Comparison of ENCODE assay signal across 33 cellular contexts in genomic region chr4:4829837-4830236, GRCh38. TPM values are rescaled to one million over a fixed set of nuclear protein-coding genes. Genes with fewer than 3 reads are reported as not detected.
DNase-seq lines count a peak whose midpoint lies in the region; ATAC-seq, FAIRE-seq and TF ChIP-seq lines count a peak whose summit lies in the region.
"Had no signal": no experiment of that assay in that cellular context is flagged by ENCODE, and none has a peak within 500 bp of the region (broad histone marks: within the 10 kb centered on the region; RNA-seq: fewer than 3 reads in every experiment).

No MANE protein-coding gene starts in this region.

- DNase-seq in HepG2 (ENCODE audit: low spot score) (no peak), right lobe of liver (no peak), K562 (ENCODE audit: extremely low read depth in 1 of 4, low spot score in 3 of 4) (no peak), WTC11 (ENCODE audit: low spot score) (no peak)
- DNase-seq: 8988T; ACHN; AML-193; BE2C; C1 segment of cervical spinal cord; Caco-2; Calu3; CD4-positive, alpha-beta memory T cell; CD4-positive, alpha-beta T cell; CD4-positive, CD25-positive, alpha-beta regulatory T cell; CD8-positive, alpha-beta memory T cell; CD8-positive, alpha-beta T cell; COR-L47; DMS 273 treated with DMSO at 0.1 percent for 48 hours; DMS153; DMS53; DMS79; DMS79 treated with DMSO at 0.1 percent for 48 hours; DND-41; EL had no signal

- H3K79me2 ChIP-seq in HepG2 (ENCODE audit: insufficient read depth, low read length) (no peaks in the 10 kb centered on the region), K562 (ENCODE audit: control insufficient read depth, insufficient read depth, low read length) (no peaks in the 10 kb centered on the region)

- H4K20me1 ChIP-seq in HepG2 (ENCODE audit: insufficient read depth, low read length) (no peaks in the 10 kb centered on the region), K562 (replicated peaks; ENCODE audit: control insufficient read depth, insufficient read depth, low read length) (no peaks in the 10 kb centered on the region)
- H4K20me1 ChIP-seq: BLaER1; BLaER1 treated with 17β-estradiol and CSF1 and Interleukin-3, amounts not matched to agents 10 nM and 100 nM had no signal

- H3K36me3 ChIP-seq in HepG2 (replicated peaks in 1 of 2; ENCODE audit: control insufficient read depth in 1 of 2, insufficient read depth in 2 of 2, low read length in 2 of 2): no peaks in the 10 kb centered on the region
- no peaks in the 10 kb centered on the region for H3K36me3 ChIP-seq in right lobe of liver
- no peaks in the 10 kb centered on the region for H3K36me3 ChIP-seq in K562 (ENCODE audit: control insufficient read depth, insufficient read depth, low read length)
- H3K36me3 ChIP-seq: BE2C, BLaER1 had no signal

- intact Hi-C loops in HepG2 (cut with micrococcal nuclease; ENCODE audit: unreplicated experiment) (no loop called here), right lobe of liver (cut with DNase I) (no loop called here), K562 (cut with micrococcal nuclease) (no loop called here)

- TF ChIP-seq POLR2A in HepG2 (IDR thresholded peaks at IDR 0.05; ENCODE audit: insufficient read depth in 1 of 2, low read depth in 2 of 2, low read length in 2 of 2): no peak
- TF ChIP-seq POLR2A in right lobe of liver (IDR thresholded peaks at IDR 0.05): no peak
- no peak for TF ChIP-seq POLR2A in K562 (conservative IDR thresholded peaks at IDR 0.05)

- ATAC-seq in HepG2 (no peak), right lobe of liver (no peak), K562 (no peak), WTC11 (no peak)
- ATAC-seq: A549; CD8-positive, alpha-beta T cell had no signal

- no peak overlapping the region for H3K9ac ChIP-seq in HepG2 (ENCODE audit: insufficient read depth, low read depth, low read length)
- no peak overlapping the region for H3K9ac ChIP-seq in K562 (ENCODE audit: insufficient read depth in 1 of 2, low read depth in 2 of 2, low read length in 2 of 2)
- H3K9ac ChIP-seq: BLaER1; BLaER1 treated with 17β-estradiol and CSF1 and Interleukin-3, amounts not matched to agents 10 nM and 100 nM had no signal

- H3K9me3 ChIP-seq in HepG2 (ENCODE audit: low read length) (no peaks in the 10 kb centered on the region), right lobe of liver (no peaks in the 10 kb centered on the region), K562 (replicated peaks; ENCODE audit: control insufficient read depth, insufficient read depth, low read depth, low read length) (no peaks in the 10 kb centered on the region)
- H3K9me3 ChIP-seq: A549, BE2C, Caco-2 had no signal

- POLR2A ChIA-PET in HepG2 (lab: Yijun Ruan, JAX) (no interaction called here), K562 (lab: Yijun Ruan, JAX) (no interaction called here), WTC11 (lab: Charles Lee) (no interaction called here)

- H2AFZ ChIP-seq in HepG2 (ENCODE audit: low read length) (no peak overlapping the region), K562 (ENCODE audit: low read depth, low read length) (no peak overlapping the region)

- no peak for FAIRE-seq in HepG2 (lab: Jason Lieb, UNC)
- no peak for FAIRE-seq in K562 (lab: Jason Lieb, UNC)
- FAIRE-seq: A204.1, A549, D721Med had no signal

- no peak overlapping the region for H3K27ac ChIP-seq in HepG2 (ENCODE audit: extremely low read length, insufficient read depth, low read length)
- H3K27ac ChIP-seq in right lobe of liver: no peak overlapping the region
- H3K27ac ChIP-seq in K562 (ENCODE audit: extremely low read depth, low read depth, low read length): no peak overlapping the region
- H3K27ac ChIP-seq: 22Rv1; A549; BLaER1; BLaER1 treated with 17β-estradiol and CSF1 and Interleukin-3, amounts not matched to agents 10 nM and 100 nM; C4-2B had no signal

- H3K27me3 ChIP-seq in HepG2 (ENCODE audit: control insufficient read depth in 1 of 2, insufficient read depth in 2 of 2, low read length in 2 of 2) (no peaks in the 10 kb centered on the region), right lobe of liver (no peaks in the 10 kb centered on the region), K562 (ENCODE audit: control insufficient read depth in 2 of 2, insufficient read depth in 2 of 2, low read length in 2 of 2) (peaks cover 0 to 6% of the 10 kb centered on the region in 2 experiments; a peak in 1 of 5 replicates)
- H3K27me3 ChIP-seq: BE2C; BLaER1; BLaER1 treated with 17β-estradiol and CSF1 and Interleukin-3, amounts not matched to agents 10 nM and 100 nM had no signal

- peaks cover 13% of the 10 kb centered on the region for H3K9me3 Mint-ChIP-seq in WTC11

- no peak overlapping the region for H3K4me2 ChIP-seq in HepG2 (ENCODE audit: low read depth, low read length)
- no peak overlapping the region for H3K4me2 ChIP-seq in K562 (ENCODE audit: insufficient read depth, low read length)
- H3K4me2 ChIP-seq: A549; BLaER1; BLaER1 treated with 17β-estradiol and CSF1 and Interleukin-3, amounts not matched to agents 10 nM and 100 nM had no signal

- peaks cover 38% of the 10 kb centered on the region for H3K4me1 ChIP-seq in HepG2 (ENCODE audit: insufficient read depth, low read length)
- no peaks in the 10 kb centered on the region for H3K4me1 ChIP-seq in right lobe of liver
- H3K4me1 ChIP-seq in K562 (replicated peaks in 1 of 2; ENCODE audit: control insufficient read depth in 2 of 2, insufficient read depth in 2 of 2, low read length in 2 of 2): no peaks in the 10 kb centered on the region
- H3K4me1 ChIP-seq: A549, BE2C, Caco-2 had no signal

- BruUV-seq in HepG2 (replicated peaks; lab: Mats Ljungman, UMichigan): no TSS peak
- BruUV-seq in K562 (replicated peaks; lab: Mats Ljungman, UMichigan): no TSS peak

- H3K36me3 Mint-ChIP-seq in WTC11: no peaks in the 10 kb centered on the region; the same call in 1 of the 2 replicates
- H3K36me3 Mint-ChIP-seq: CD14-positive monocyte; CD4-positive, CD25-positive, alpha-beta regulatory T cell; CD8-positive, alpha-beta T cell had no signal

- no peak for TF ChIP-seq RAD21 in HepG2 (CRISPR knock-in tag; IDR thresholded peaks at IDR 0.05)
- TF ChIP-seq RAD21 in K562 (CRISPR knock-in tag; conservative IDR thresholded peaks at IDR 0.05 in 1 of 2, IDR thresholded peaks at IDR 0.05 in 1 of 2): no peak

- H3K4me3 ChIP-seq in HepG2 (replicated peaks in 1 of 3; ENCODE audit: insufficient read depth in 1 of 3, low read depth in 2 of 3, low read length in 3 of 3): no peak overlapping the region
- no peak overlapping the region for H3K4me3 ChIP-seq in right lobe of liver
- no peak overlapping the region for H3K4me3 ChIP-seq in K562
- H3K4me3 ChIP-seq: A549; BLaER1; BLaER1 treated with 17β-estradiol and CSF1 and Interleukin-3, amounts not matched to agents 10 nM and 100 nM had no signal

- TF ChIP-seq CTCF in HepG2 (CRISPR knock-in tag; IDR thresholded peaks at IDR 0.05) (no peak), right lobe of liver (IDR thresholded peaks at IDR 0.05) (no peak), K562 (IDR thresholded peaks at IDR 0.05 in 2 of 3, conservative IDR thresholded peaks at IDR 0.05 in 1 of 3; ENCODE audit: insufficient read depth in 2 of 3, low read depth in 1 of 3, low read length in 3 of 3) (no peak), WTC11 (IDR thresholded peaks at IDR 0.05) (no peak)

- no peak overlapping the region for H3K4me3 Mint-ChIP-seq in WTC11
- H3K4me3 Mint-ChIP-seq: B cell; CD14-positive monocyte; CD4-positive, alpha-beta memory T cell; CD4-positive, alpha-beta T cell; CD4-positive, CD25-positive, alpha-beta regulatory T cell; CD8-positive, alpha-beta memory T cell; CD8-positive, alpha-beta T cell had no signal

- peaks cover 33% of the 10 kb centered on the region for H3K27me3 Mint-ChIP-seq in WTC11 (ENCODE audit: low read depth)

- TF ChIP-seq EP300 in HepG2 (IDR thresholded peaks at IDR 0.05; ENCODE audit: low read depth in 2 of 2, low read length in 2 of 2): no peak
- no peak for TF ChIP-seq EP300 in HepG2 (CRISPR knock-in tag; IDR thresholded peaks at IDR 0.05; ENCODE audit: borderline replicate concordance)
- no peak for TF ChIP-seq EP300 in K562 (IDR thresholded peaks at IDR 0.05; ENCODE audit: low read length)

- in situ Hi-C loops in HepG2 (cut with HindIII; ENCODE audit: extremely low pct_ligation_motif_present, low pct_unique_long_range_greater_than_20kb) (no loop called here), K562 (cut with MboI) (no loop called here)

- no peaks in the 10 kb centered on the region for H3K4me1 Mint-ChIP-seq in WTC11
- H3K4me1 Mint-ChIP-seq: B cell; CD14-positive monocyte; CD4-positive, alpha-beta memory T cell; CD4-positive, CD25-positive, alpha-beta regulatory T cell; CD8-positive, alpha-beta memory T cell had no signal

- CTCF ChIA-PET in HepG2 (lab: Yijun Ruan, JAX; ENCODE audit: low intra/inter-chr PET ratio, low total read pairs) (no interaction called here), K562 (lab: Yijun Ruan, JAX; ENCODE audit: low intra/inter-chr PET ratio) (no interaction called here), WTC11 (lab: Charles Lee) (no interaction called here)

- WGBS in HepG2 (ENCODE audit: low lambda C conversion rate): 42% methylated on average over 2 of the region's 2 CpGs
- 62% methylated on average over 1 of the region's 2 CpGs for WGBS in right lobe of liver (ENCODE audit: insufficient coverage, low coverage, low lambda C conversion rate, missing lambda C conversion rate)
- WGBS in K562 (ENCODE audit: insufficient coverage, low coverage, missing lambda C conversion rate): 0% methylated on average over 2 of the region's 2 CpGs

- no peak overlapping the region for H3K27ac Mint-ChIP-seq in WTC11
- H3K27ac Mint-ChIP-seq: B cell; CD4-positive, alpha-beta memory T cell; CD4-positive, alpha-beta T cell; CD4-positive, CD25-positive, alpha-beta regulatory T cell; CD8-positive, alpha-beta memory T cell; CD8-positive, alpha-beta T cell had no signal

- no peaks in the 10 kb centered on the region for H3K9me1 ChIP-seq in K562 (ENCODE audit: control insufficient read depth, insufficient read depth, low read length)

RNA-seq across cellular contexts. Expression of gene MSX1, which starts 29.6 kb away (rescaled TPM):
- total RNA-seq in HepG2 (2016; rRNA removed; fragmentation: Illumina TruSeq; extraction: Trizol) (13.8 and 14.9 TPM in 2 replicates), right lobe of liver (under 1 TPM; 0.15 to 0.62 (median 0.31) TPM), K562 (2014; rRNA removed) (4.9 and 6.5 TPM in 2 replicates), K562 (2014; rRNA removed; fragmentation: Illumina TruSeq; extraction: Trizol) (1.3 and 1.6 TPM in 2 replicates), K562 (2015; rRNA removed; fragmentation: Illumina TruSeq; extraction: Trizol) (1.6 and 2.3 TPM in 2 replicates), K562 (2021) (6.1 and 6.3 TPM in 2 replicates), WTC11 (2021) (0.28 to 0.62 TPM (median 0.41 TPM) in 3 replicates)
- 6.3 and 10.9 TPM in 2 replicates for total RNA-seq in HepG2 (2016; cell fraction: cytosol; rRNA removed; fragmentation: Illumina TruSeq; extraction: Trizol; ENCODE audit: low read depth)
- 14.0 and 15.0 TPM in 2 replicates for total RNA-seq in HepG2 (2016; cell fraction: insoluble cytoplasmic fraction; rRNA removed; fragmentation: Illumina TruSeq; extraction: Trizol)
- 19.1 and 23.9 TPM in 2 replicates for total RNA-seq in HepG2 (2016; cell fraction: membrane; rRNA removed; fragmentation: Illumina TruSeq; extraction: Trizol)
- 5.4 and 9.8 TPM in 2 replicates for total RNA-seq in HepG2 (2016; cell fraction: nucleus; rRNA removed; fragmentation: Illumina TruSeq; extraction: Trizol)
- polyA plus RNA-seq in HepG2 (2011; rRNA removed) (12.1 and 15.2 TPM in 2 replicates), K562 (2011; rRNA removed) (2.7 and 4.0 TPM in 2 replicates), K562 (2014; fragmentation: Illumina TruSeq; extraction: Trizol) (1.3 and 1.9 TPM in 2 replicates), K562 (2014; fragmentation: Nextera tagmentation; extraction: Ambion mirVana) (1 to 10 TPM; 1.4 to 1.8 TPM), K562 (2014; rRNA removed) (6.0 and 8.3 TPM in 2 replicates)
- 8.4 and 14.6 TPM in 2 replicates for polyA plus RNA-seq in HepG2 (2011; cell fraction: cytosol; rRNA removed)
- polyA plus RNA-seq in HepG2 (2011; cell fraction: nucleus; rRNA removed): 17.5 and 22.0 TPM in 2 replicates
- 8.0 and 8.9 TPM in 2 replicates for polyA plus RNA-seq in HepG2 (2012)
- polyA plus RNA-seq in HepG2 (2016; cell fraction: cytosol; fragmentation: Illumina TruSeq; extraction: Trizol; ENCODE audit: low read depth): 8.3 and 12.3 TPM in 2 replicates
- polyA plus RNA-seq in HepG2 (2016; cell fraction: insoluble cytoplasmic fraction; fragmentation: Illumina TruSeq; extraction: Trizol; ENCODE audit: low read depth): 16.8 and 17.9 TPM in 2 replicates
- polyA plus RNA-seq in HepG2 (2016; cell fraction: membrane; fragmentation: Illumina TruSeq; extraction: Trizol; ENCODE audit: low read depth): 19.5 and 22.1 TPM in 2 replicates
- polyA plus RNA-seq in HepG2 (2016; cell fraction: nucleus; fragmentation: Illumina TruSeq; extraction: Trizol; ENCODE audit: insufficient read depth, low read depth): 13.8 and 15.1 TPM in 2 replicates
- polyA minus RNA-seq in HepG2 (2011; rRNA and poly(A)+ RNA removed; ENCODE audit: low replicate concordance): 0.58 and 6.7 TPM in 2 replicates
- polyA minus RNA-seq in HepG2 (2011; cell fraction: cytosol; rRNA and poly(A)+ RNA removed): 3.3 and 5.9 TPM in 2 replicates
- polyA minus RNA-seq in HepG2 (2011; cell fraction: nucleus; rRNA and poly(A)+ RNA removed): 3.1 and 4.0 TPM in 2 replicates
- total RNA-seq in K562 (2011; cell fraction: chromatin; rRNA removed; ENCODE audit: low replicate concordance): 0.56 and 1.8 TPM in 2 replicates
- total RNA-seq in K562 (2011; cell fraction: nucleolus; rRNA removed): 1.8 and 2.5 TPM in 2 replicates
- total RNA-seq in K562 (2011; cell fraction: nucleoplasm; rRNA removed): 1.0 and 1.3 TPM in 2 replicates
- polyA plus RNA-seq in K562 (2011; cell fraction: cytosol; rRNA removed): 2.9 and 12.3 TPM in 2 replicates
- 4.8 and 6.3 TPM in 2 replicates for polyA plus RNA-seq in K562 (2011; cell fraction: nucleus; rRNA removed)
- polyA plus RNA-seq in K562 (2012): 2.0 and 7.0 TPM in 2 replicates
- polyA minus RNA-seq in K562 (2011; rRNA and poly(A)+ RNA removed): 0.21 and 0.30 TPM in 2 replicates
- 0.73 and 2.4 TPM in 2 replicates for polyA minus RNA-seq in K562 (2011; cell fraction: cytosol; rRNA and poly(A)+ RNA removed)
- polyA minus RNA-seq in K562 (2011; cell fraction: nucleus; rRNA and poly(A)+ RNA removed): 1.8 and 2.2 TPM in 2 replicates
- total RNA-seq: B cell; CD4-positive, alpha-beta memory T cell; CD4-positive, alpha-beta T cell; CD8-positive, alpha-beta T cell had no signal
- polyA plus RNA-seq: CD14-positive monocyte; CD4-positive, alpha-beta memory T cell; CD8-positive, alpha-beta memory T cell had no signal
